Comparison of ENCODE assay signal across 1 cellular context in genomic region chr13:110875243-110875642, GRCh38.
TF ChIP-seq lines count a peak whose summit lies in the region.

No MANE protein-coding gene starts in this region.

TF ChIP-seq in HepG2, 621 proteins besides CTCF, POLR2A, EP300 and RAD21 (continued from another document):
- TF ChIP-seq TFDP1 (CRISPR knock-in tag; IDR thresholded peaks at IDR 0.05; ENCODE audit: borderline replicate concordance) (no peak), SOX5 (CRISPR knock-in tag; IDR thresholded peaks at IDR 0.05; ENCODE audit: borderline replicate concordance) (no peak), CENPT (CRISPR knock-in tag; IDR thresholded peaks at IDR 0.05; ENCODE audit: low read depth) (no peak), NR2F6 (IDR thresholded peaks at IDR 0.05) (no peak), NR2F6 (CRISPR knock-in tag; IDR thresholded peaks at IDR 0.05) (no peak)
